In the genomic region with DNA sequence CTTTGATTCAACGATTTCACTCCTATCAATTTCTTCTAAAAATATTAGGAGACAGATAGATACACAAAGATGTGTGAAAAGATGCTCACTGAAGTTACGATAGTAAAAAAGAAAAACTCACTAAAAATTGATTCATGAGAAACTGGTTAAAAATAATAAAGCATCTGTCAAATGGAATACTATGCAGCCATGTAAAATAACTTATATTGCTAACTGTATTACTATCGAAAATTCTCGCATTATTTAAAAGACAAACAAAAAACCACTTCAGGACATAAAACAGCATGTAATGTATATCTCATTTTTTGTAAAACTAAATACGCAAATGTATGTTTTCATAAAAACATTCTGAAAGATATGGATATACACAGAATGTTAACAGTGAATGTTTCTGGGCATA, we compare ENCODE assay signal across 34 cellular contexts. TPM values are rescaled to one million over a fixed set of nuclear protein-coding genes. Genes with fewer than 3 reads are reported as not detected.
"Had no signal": no experiment of that assay in that cellular context is flagged by ENCODE, and none has a peak within 500 bp of the region (broad histone marks: within the 10 kb centered on the region; RNA-seq: fewer than 3 reads in every experiment).

No MANE protein-coding gene starts in this region.

- DNase-seq: colonic mucosa; cortex of kidney; dermis blood vessel endothelial cell; dorsolateral prefrontal cortex; effector CD4-positive, alpha-beta T cell; effector memory CD4-positive, alpha-beta T cell; erythroblast; esophagus squamous epithelium; foreskin fibroblast; foreskin melanocyte; gastrocnemius medialis; glutamatergic neuron; head of caudate nucleus; heart right ventricle; hippocampal formation; left cardiac atrium; left lung; left ventricle myocardium superior; lower lobe of right lung; mesenchymal stem cell; mucosa of descending colon; naive B cell; naive thymus-derived CD8-positive, alpha-beta T cell had no signal

- H3K36me3 Mint-ChIP-seq: naive thymus-derived CD8-positive, alpha-beta T cell had no signal

- H3K27me3 Mint-ChIP-seq: naive B cell had no signal

- FAIRE-seq: islet of Langerhans, keratinocyte had no signal

- H3K27me3 ChIP-seq: colonic mucosa, dorsolateral prefrontal cortex, esophagus squamous epithelium, gastrocnemius medialis, heart right ventricle, left lung had no signal

- H3K4me3 Mint-ChIP-seq: mesothelial cell of epicardium; naive B cell; naive thymus-derived CD8-positive, alpha-beta T cell had no signal

- H3K27ac Mint-ChIP-seq: mesothelial cell of epicardium; naive B cell; naive thymus-derived CD8-positive, alpha-beta T cell had no signal

- H3K9me3 ChIP-seq: colonic mucosa, esophagus squamous epithelium, gastrocnemius medialis, left lung, lower lobe of right lung, mucosa of descending colon had no signal

- H3K27ac ChIP-seq: colonic mucosa, epithelial cell of prostate, esophagus squamous epithelium, gastrocnemius medialis, heart right ventricle, left lung, lower lobe of right lung had no signal

- H3K4me3 ChIP-seq: colonic mucosa, dorsolateral prefrontal cortex, esophagus squamous epithelium, gastrocnemius medialis, heart right ventricle, left lung, lower lobe of right lung, mucosa of descending colon had no signal

- H3K4me1 ChIP-seq: colonic mucosa had no signal

RNA-seq across cellular contexts. Expression of a gene that starts 33.4 kb away (rescaled TPM):
- total RNA-seq: colonic mucosa; dermis blood vessel endothelial cell; dorsolateral prefrontal cortex; esophagus mucosa; esophagus squamous epithelium; gastrocnemius medialis; glomerular endothelial cell; heart right ventricle; kidney epithelial cell; left cardiac atrium; left lung; left ventricle myocardium superior; lower leg skin; lower lobe of right lung; lung microvascular endothelial cell; mesenteric fat pad; mesothelial cell of epicardium; mucosa of descending colon; myocyte; naive thymus-derived CD8-positive, alpha-beta T cell had no signal
